In the genomic region with DNA sequence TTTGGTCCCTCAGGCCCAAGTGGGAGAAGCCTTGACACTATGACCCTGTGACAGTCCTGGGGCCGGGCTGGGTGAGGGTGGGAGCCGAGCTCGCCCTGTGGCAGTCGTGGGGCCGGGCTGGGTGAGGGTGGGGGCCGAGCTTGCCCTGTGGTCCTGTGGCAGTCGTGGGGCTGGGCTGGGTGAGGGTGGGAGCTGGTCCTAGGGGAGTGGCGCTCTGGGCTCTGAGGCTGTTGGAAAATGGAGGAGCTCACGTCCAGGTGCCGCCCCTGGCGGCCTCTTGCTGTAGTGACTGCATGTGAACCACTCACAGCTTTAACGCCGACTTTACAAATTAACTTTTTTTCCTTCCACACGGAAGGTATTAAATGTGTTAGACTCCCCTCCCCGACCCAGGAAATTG, we compare ENCODE assay signal across 8 cellular contexts.
DNase-seq lines count a peak whose midpoint lies in the region; ATAC-seq and TF ChIP-seq lines count a peak whose summit lies in the region.

No MANE protein-coding gene starts in this region.

- H3K9me3 Mint-ChIP-seq in activated T-helper 17 cell treated with anti-CD3 and anti-CD28 coated beads, Interleukin-2, amount 50 U/mL, for 72 hours = no peaks in the 10 kb centered on the region

- peak; percentile 34 for ATAC-seq in activated T-helper 17 cell treated with anti-CD3 and anti-CD28 coated beads, Interleukin-2, amount 50 U/mL, for 72 hours (replicated peaks)

- H3K27me3 Mint-ChIP-seq in activated T-helper 17 cell treated with anti-CD3 and anti-CD28 coated beads, Interleukin-2, amount 50 U/mL, for 72 hours = peaks cover 13% of the 10 kb centered on the region

- peak; percentile 48 for TF ChIP-seq CTCF in GM10266 (IDR thresholded peaks at IDR 0.05; ENCODE audit: control insufficient read depth, insufficient read depth, low read depth, missing control alignments)

- H3K27ac Mint-ChIP-seq in activated T-helper 17 cell treated with anti-CD3 and anti-CD28 coated beads, Interleukin-2, amount 50 U/mL, for 72 hours = no peak overlapping the region

- DNase-seq in GM10266 (ENCODE audit: extremely low spot score) (no peak), HS-27A (ENCODE audit: low read depth) (peak; percentile 1), iPS-NIHi7 (ENCODE audit: extremely low spot score) (peak; percentile 80), posterior vena cava (ENCODE audit: low spot score) (no peak), OCI-M2 (lab: John Stamatoyannopoulos, UW; ENCODE audit: unreplicated experiment) (no peak), activated gamma-delta T cell treated with Interleukin-2 at 50 U/mL for 16 hours (no peak)
- peak; percentile 58 for DNase-seq in stimulated activated CD8-positive, alpha-beta memory T cell treated with anti-CD3 and anti-CD28 coated beads, Interleukin-4, amount 100 ng/mL, for 48 hours

- H3K4me3 Mint-ChIP-seq in activated T-helper 17 cell treated with anti-CD3 and anti-CD28 coated beads, Interleukin-2, amount 50 U/mL, for 72 hours = no peak overlapping the region

- intact Hi-C loops in posterior vena cava (cut with DNase I) = no loop called here

- no peaks in the 10 kb centered on the region for H3K36me3 Mint-ChIP-seq in activated T-helper 17 cell treated with anti-CD3 and anti-CD28 coated beads, Interleukin-2, amount 50 U/mL, for 72 hours (ENCODE audit: low read depth)

- H3K4me1 Mint-ChIP-seq in activated T-helper 17 cell treated with anti-CD3 and anti-CD28 coated beads, Interleukin-2, amount 50 U/mL, for 72 hours = no peaks in the 10 kb centered on the region

Comparison
In these comparisons a context has a peak if more than half of its experiments do, and no peak if none do; other contexts are left out.
1. DNase-seq: peak in HS-27A (single experiment), iPS-NIHi7 (single experiment) and stimulated activated CD8-positive, alpha-beta memory T cell treated with anti-CD3 and anti-CD28 coated beads, Interleukin-4, amount 100 ng/mL, for 48 hours (single experiment); none in GM10266 (single experiment), posterior vena cava (single experiment), OCI-M2 (single experiment) and activated gamma-delta T cell treated with Interleukin-2 at 50 U/mL for 16 hours (single experiment).